ENCODE assay signal across 11 cellular contexts in genomic region chr7:1455241-1455939, GRCh38. TPM values are rescaled to one million over a fixed set of nuclear protein-coding genes. Genes with fewer than 3 reads are reported as not detected.
A peak's percentile ranks its signal among the peaks of the same experiment; 100 is the strongest.
DNase-seq lines count a peak whose midpoint lies in the region; ATAC-seq and TF ChIP-seq lines count a peak whose summit lies in the region.
"Had no signal": no experiment of that assay in that cellular context is flagged by ENCODE, and none has a peak within 500 bp of the region (broad histone marks: within the 10 kb centered on the region; RNA-seq: fewer than 3 reads in every experiment).

No MANE protein-coding gene starts in this region.

- H3K4me3 Mint-ChIP-seq in activated CD4-positive, alpha-beta T cell treated with anti-CD3 and anti-CD28 coated beads, Interleukin-2, amount 10 ng/mL, durations not matched to agents 7 days and 5 days: no peak overlapping the region
- H3K4me3 Mint-ChIP-seq: activated B cell treated with CpG ODN at 0.5 μM for 24 hours; activated naive CD4-positive, alpha-beta T cell treated with anti-CD3 and anti-CD28 coated beads for 36 hours had no signal

- CTCF ChIA-PET in activated CD4-positive, alpha-beta T cell treated with anti-CD3 and anti-CD28 coated beads, Interleukin-2, amount 10 ng/mL, durations not matched to agents 7 days and 5 days (lab: Charles Lee): interaction anchor here (0.5 kb wide), 1 partner anchor 343 kb away, joined by 3 read pairs; no protein-coding TSS in a partner anchor

- no peak for TF ChIP-seq CTCF in LNCaP clone FGC (IDR thresholded peaks at IDR 0.05; ENCODE audit: control insufficient read depth, extremely low read depth, insufficient read depth)
- TF ChIP-seq CTCF in RWPE2 (IDR thresholded peaks at IDR 0.05; ENCODE audit: poor library complexity, severe bottlenecking): no peak
- no peak for TF ChIP-seq CTCF in gastrocnemius medialis (IDR thresholded peaks at IDR 0.05 in 4 of 5, conservative IDR thresholded peaks at IDR 0.05 in 1 of 5)

- DNase-seq in LNCaP clone FGC (ENCODE audit: low read depth) (peak; percentile 94), RWPE2 (ENCODE audit: low spot score) (peak; percentile 94), islet precursor cell (peak; percentile 77), gastrocnemius medialis (no peak), NCI-H187 (lab: John Stamatoyannopoulos, UW) (no peak), NCI-H1436 treated with DMSO at 0.1 percent for 48 hours (lab: John Stamatoyannopoulos, UW) (no peak)
- DNase-seq in activated CD4-positive, alpha-beta T cell treated with anti-CD3 and anti-CD28 coated beads, Interleukin-2, amount 10 ng/mL, durations not matched to agents 7 days and 5 days: no peak
- DNase-seq: activated B cell treated with CpG ODN at 0.5 μM for 24 hours; activated naive CD4-positive, alpha-beta T cell treated with anti-CD3 and anti-CD28 coated beads for 36 hours had no signal

- H3K4me1 ChIP-seq in RWPE2 (ENCODE audit: insufficient read depth, poor library complexity, severe bottlenecking): peaks cover 24% of the 10 kb centered on the region
- peaks cover 13 to 18% of the 10 kb centered on the region in 2 donors for H3K4me1 ChIP-seq in gastrocnemius medialis

- intact Hi-C loops in gastrocnemius medialis (cut with DNase I; ENCODE audit: low total_unique reads): loop anchor here (5.0 kb wide), 1 partner anchor 47 kb away; the partner anchor contains the start of gene INTS1

- H3K4me1 Mint-ChIP-seq in activated CD4-positive, alpha-beta T cell treated with anti-CD3 and anti-CD28 coated beads, Interleukin-2, amount 10 ng/mL, durations not matched to agents 7 days and 5 days: peaks cover 8% of the 10 kb centered on the region

- in situ Hi-C loops in gastrocnemius medialis (cut with MboI; ENCODE audit: low sequenced_read_pairs in 4 of 4): no loop called here

- H3K36me3 Mint-ChIP-seq in activated CD4-positive, alpha-beta T cell treated with anti-CD3 and anti-CD28 coated beads, Interleukin-2, amount 10 ng/mL, durations not matched to agents 7 days and 5 days (ENCODE audit: low read depth): no peaks in the 10 kb centered on the region

- no peak overlapping the region for H3K27ac Mint-ChIP-seq in activated CD4-positive, alpha-beta T cell treated with anti-CD3 and anti-CD28 coated beads, Interleukin-2, amount 10 ng/mL, durations not matched to agents 7 days and 5 days
- H3K27ac Mint-ChIP-seq: activated B cell treated with CpG ODN at 0.5 μM for 24 hours; activated naive CD4-positive, alpha-beta T cell treated with anti-CD3 and anti-CD28 coated beads for 36 hours; nephron had no signal

- H3K4me3 ChIP-seq in LNCaP clone FGC (ENCODE audit: low read depth, low read length) (peak overlapping the region; percentile 48), RWPE2 (ENCODE audit: severe bottlenecking) (peak overlapping the region; percentile 1), gastrocnemius medialis (peak overlapping the region in 1 of 4 donors; percentile 4)

- H3K9me3 ChIP-seq in RWPE2 (ENCODE audit: severe bottlenecking): no peaks in the 10 kb centered on the region
- no peaks in the 10 kb centered on the region for H3K9me3 ChIP-seq in gastrocnemius medialis

- TF ChIP-seq POLR2A in gastrocnemius medialis (IDR thresholded peaks at IDR 0.05): no peak

- H3K36me3 ChIP-seq in RWPE2 (ENCODE audit: low read depth) (peaks cover 3% of the 10 kb centered on the region; the same call in 1 of the 2 replicates), gastrocnemius medialis (no peaks in the 10 kb centered on the region)

- peak; percentile 49 for ATAC-seq in RWPE2 (ENCODE audit: low read depth)
- ATAC-seq in gastrocnemius medialis: no peak
- no peak for ATAC-seq in GM21737 (IDR thresholded peaks at IDR 0.05; ENCODE audit: unreplicated experiment)

- H3K27me3 ChIP-seq in RWPE2 (ENCODE audit: insufficient read depth, poor library complexity, severe bottlenecking): no peaks in the 10 kb centered on the region
- no peaks in the 10 kb centered on the region for H3K27me3 ChIP-seq in gastrocnemius medialis

- H3K27ac ChIP-seq in RWPE2 (ENCODE audit: poor library complexity, severe bottlenecking): peak overlapping the region; percentile 82
- H3K27ac ChIP-seq in gastrocnemius medialis: peak overlapping the region in 3 of 4 donors; percentile 9 to 33 (median 15)

- POLR2A ChIA-PET in activated CD4-positive, alpha-beta T cell treated with anti-CD3 and anti-CD28 coated beads, Interleukin-2, amount 10 ng/mL, durations not matched to agents 7 days and 5 days (lab: Charles Lee): no interaction called here

- H3K27me3 Mint-ChIP-seq in activated CD4-positive, alpha-beta T cell treated with anti-CD3 and anti-CD28 coated beads, Interleukin-2, amount 10 ng/mL, durations not matched to agents 7 days and 5 days: no peaks in the 10 kb centered on the region
- H3K27me3 Mint-ChIP-seq: activated B cell treated with CpG ODN at 0.5 μM for 24 hours had no signal

- H3K9me3 Mint-ChIP-seq in activated CD4-positive, alpha-beta T cell treated with anti-CD3 and anti-CD28 coated beads, Interleukin-2, amount 10 ng/mL, durations not matched to agents 7 days and 5 days: no peaks in the 10 kb centered on the region
- H3K9me3 Mint-ChIP-seq: activated B cell treated with CpG ODN at 0.5 μM for 24 hours; activated naive CD4-positive, alpha-beta T cell treated with anti-CD3 and anti-CD28 coated beads for 36 hours; nephron had no signal

RNA-seq across cellular contexts. Expression of gene MICALL2, which starts 3.9 kb away (rescaled TPM):
- total RNA-seq in gastrocnemius medialis: 1 to 10 TPM; 1.6 to 4.8 (median 2.4) TPM
- total RNA-seq in activated CD4-positive, alpha-beta T cell treated with anti-CD3 and anti-CD28 coated beads, Interleukin-2, amount 10 ng/mL, durations not matched to agents 7 days and 5 days: 1 to 10 TPM; 2.1 to 2.7 TPM

RNA-seq across cellular contexts. Expression of gene INTS1, which starts 48.8 kb away (rescaled TPM):
- 100 to 1,000 TPM in 1 of 4 donors, 10 to 100 TPM in 3; 44.3 to 108 (median 78.8) TPM for total RNA-seq in gastrocnemius medialis
- 100 to 1,000 TPM in 1 of 2 experiments, 10 to 100 TPM in 1; 90.6 to 104 TPM for total RNA-seq in activated CD4-positive, alpha-beta T cell treated with anti-CD3 and anti-CD28 coated beads, Interleukin-2, amount 10 ng/mL, durations not matched to agents 7 days and 5 days

Comparison
In these comparisons a context has a peak if more than half of its experiments do, and no peak if none do; other contexts are left out.
1. DNase-seq: peak in LNCaP clone FGC (single experiment), RWPE2 (single experiment) and islet precursor cell (single experiment); none in gastrocnemius medialis (0 of 2), NCI-H187 (0 of 2), NCI-H1436 treated with DMSO at 0.1 percent for 48 hours (single experiment) and activated CD4-positive, alpha-beta T cell treated with anti-CD3 and anti-CD28 coated beads, Interleukin-2, amount 10 ng/mL, durations not matched to agents 7 days and 5 days (single experiment).